In genomic region chr16:85314633-85315032, GRCh38 we compare ENCODE assay signal across 29 cellular contexts.
DNase-seq lines count a peak whose midpoint lies in the region; ATAC-seq and TF ChIP-seq lines count a peak whose summit lies in the region.
"Had no signal": no experiment of that assay in that cellular context is flagged by ENCODE, and none has a peak within 500 bp of the region (broad histone marks: within the 10 kb centered on the region; RNA-seq: fewer than 3 reads in every experiment).

No MANE protein-coding gene starts in this region.

- BruUV-seq in OCI-LY7 (replicated peaks; lab: Mats Ljungman, UMichigan) = no TSS peak

- H2BK20ac ChIP-seq in H9 (ENCODE audit: low read depth, low read length, poor library complexity, severe bottlenecking) = no peak overlapping the region

- no peaks in the 10 kb centered on the region for H3K79me2 ChIP-seq in H9 (ENCODE audit: insufficient read depth, low read length)
- H3K79me2 ChIP-seq in OCI-LY7 (ENCODE audit: insufficient read depth, low read depth, low read length) = no peaks in the 10 kb centered on the region

- TF ChIP-seq CTCF in H9 (conservative IDR thresholded peaks at IDR 0.05) (no peak), OCI-LY7 (conservative IDR thresholded peaks at IDR 0.05; ENCODE audit: low read length) (no peak), glutamatergic neuron (IDR thresholded peaks at IDR 0.05; ENCODE audit: partially characterized antibody, unreplicated experiment) (no peak)

- H3K56ac ChIP-seq in H9 (ENCODE audit: insufficient read length, low read depth, low read length) = no peak overlapping the region

- no peak overlapping the region for H4K5ac ChIP-seq in H9 (ENCODE audit: insufficient read length, low read depth, low read length)

- no CpG with 5 or more reads among the region's 7 CpGs for WGBS in H9 (ENCODE audit: extremely low coverage, insufficient read length, low lambda C conversion rate)

- H3K4me1 Mint-ChIP-seq in H9 (peaks cover 30 to 61% of the 10 kb centered on the region in 2 experiments), glutamatergic neuron (ENCODE audit: low read depth, unreplicated experiment) (peaks cover 40% of the 10 kb centered on the region)

- H3T11ph ChIP-seq in H9 (ENCODE audit: low read length) = no peak overlapping the region

- no peak for DNase-seq in H9
- DNase-seq in OCI-LY7 (ENCODE audit: low spot score) = peak; percentile 27
- DNase-seq in glutamatergic neuron = no peak
- DNase-seq in NCI-H1092 (lab: John Stamatoyannopoulos, UW) = no peak
- DNase-seq in NCI-H526 (lab: John Stamatoyannopoulos, UW) = no peak
- DNase-seq in SIG-M5 treated with dmso at 0.1 percent for 504 hours (lab: John Stamatoyannopoulos, UW; ENCODE audit: unreplicated experiment) = no peak
- DNase-seq: activated B cell treated with CpG ODN at 0.5 μM for 24 hours; activated CD4-positive, alpha-beta T cell treated with anti-CD3 and anti-CD28 coated beads, Interleukin-2, amount 50 U/mL, for 1 hour; activated CD8-positive, alpha-beta memory T cell treated with anti-CD3 and anti-CD28 coated beads, Interleukin-2, amount 10 ng/mL, durations not matched to agents 7 days and 5 days; activated gamma-delta T cell; activated naive CD8-positive, alpha-beta T cell treated with anti-CD3 and anti-CD28 coated beads for 36 hours; activated T-cell treated with anti-CD3 and anti-CD28 coated beads, Interleukin-2, amount 50 U/mL, for 4 hours; central memory CD4-positive, alpha-beta T cell; cortex of kidney; effector memory CD8-positive, alpha-beta T cell; erythroblast; islet precursor cell; naive B cell; NCI-H1048; NCI-H187; NCI-H2227 treated with DMSO at 0.1 percent for 48 hours; NCI-H748 treated with DMSO at 0.1 percent for 48 hours; RPMI8226 had no signal

- H3K36me3 ChIP-seq in OCI-LY7 (ENCODE audit: insufficient read depth, low read length) (no peaks in the 10 kb centered on the region), skeletal muscle tissue (ENCODE audit: control insufficient read depth in 3 of 3, insufficient read depth in 3 of 3, low read length in 3 of 3) (no peaks in the 10 kb centered on the region)
- H3K36me3 ChIP-seq: ascending aorta had no signal

- no peak overlapping the region for H3K4me2 ChIP-seq in H9 (ENCODE audit: insufficient read depth, insufficient read length, low read length)
- H3K4me2 ChIP-seq in OCI-LY7 (ENCODE audit: low read length) = no peak overlapping the region
- H3K4me2 ChIP-seq: GM23338 had no signal

- no peak overlapping the region for H2AK5ac ChIP-seq in H9 (ENCODE audit: insufficient read length, low read length)

- H3K27me3 Mint-ChIP-seq in H9 (ENCODE audit: low read depth) = peaks cover 30% of the 10 kb centered on the region
- H3K27me3 Mint-ChIP-seq in glutamatergic neuron (ENCODE audit: unreplicated experiment) = peaks cover 15% of the 10 kb centered on the region
- H3K27me3 Mint-ChIP-seq: activated naive CD8-positive, alpha-beta T cell treated with anti-CD3 and anti-CD28 coated beads for 36 hours; naive B cell had no signal

- H2BK120ac ChIP-seq in H9 (ENCODE audit: low read depth, low read length, poor library complexity, severe bottlenecking) = no peak overlapping the region

- no peaks in the 10 kb centered on the region for H3K9me3 ChIP-seq in H9 (ENCODE audit: control insufficient read depth, low read depth, low read length)
- no peaks in the 10 kb centered on the region for H3K9me3 ChIP-seq in OCI-LY7 (ENCODE audit: low read length)
- no peaks in the 10 kb centered on the region for H3K9me3 ChIP-seq in skeletal muscle tissue (ENCODE audit: control insufficient read depth in 3 of 3, low read length in 3 of 3)
- H3K9me3 ChIP-seq: ascending aorta had no signal

- no peak overlapping the region for H3K18ac ChIP-seq in H9 (ENCODE audit: insufficient read length, low read depth, low read length)

- H3K36me3 Mint-ChIP-seq in H9 (ENCODE audit: insufficient read depth in 1 of 3, low read depth in 3 of 3) (no peaks in the 10 kb centered on the region), glutamatergic neuron (ENCODE audit: unreplicated experiment) (no peaks in the 10 kb centered on the region)
- H3K36me3 Mint-ChIP-seq: activated CD8-positive, alpha-beta memory T cell treated with anti-CD3 and anti-CD28 coated beads, Interleukin-2, amount 10 ng/mL, durations not matched to agents 7 days and 5 days; activated naive CD8-positive, alpha-beta T cell treated with anti-CD3 and anti-CD28 coated beads for 36 hours; naive B cell; stimulated activated memory B cell treated with anti-CD40 and anti-IgM and Interleukin-4, amounts not matched to agents 10 μg/mL and 1 μg/mL and 100 μg/mL, for 72 hours had no signal

- H3K27ac Mint-ChIP-seq in H9 (peak overlapping the region in 1 of 3 experiments; percentile 61; a peak in 1 of 7 replicates), glutamatergic neuron (ENCODE audit: unreplicated experiment) (peak overlapping the region; percentile 74)
- H3K27ac Mint-ChIP-seq: activated B cell treated with CpG ODN at 0.5 μM for 24 hours; activated CD8-positive, alpha-beta memory T cell treated with anti-CD3 and anti-CD28 coated beads, Interleukin-2, amount 10 ng/mL, durations not matched to agents 7 days and 5 days; activated naive CD8-positive, alpha-beta T cell treated with anti-CD3 and anti-CD28 coated beads for 36 hours; effector memory CD8-positive, alpha-beta T cell; GM23338; stimulated activated memory B cell treated with anti-CD40 and anti-IgM and Interleukin-4, amounts not matched to agents 10 μg/mL and 1 μg/mL and 100 μg/mL, for 72 hours had no signal

- no peaks in the 10 kb centered on the region for H3K9me3 Mint-ChIP-seq in H9
- H3K9me3 Mint-ChIP-seq in glutamatergic neuron (ENCODE audit: unreplicated experiment) = peaks cover 6% of the 10 kb centered on the region
- H3K9me3 Mint-ChIP-seq: activated B cell treated with CpG ODN at 0.5 μM for 24 hours; activated naive CD8-positive, alpha-beta T cell treated with anti-CD3 and anti-CD28 coated beads for 36 hours; activated T-cell treated with anti-CD3 and anti-CD28 coated beads, Interleukin-2, amount 50 U/mL, for 4 hours; effector memory CD8-positive, alpha-beta T cell; GM23338; naive B cell; stimulated activated memory B cell treated with anti-CD40 and anti-IgM and Interleukin-4, amounts not matched to agents 10 μg/mL and 1 μg/mL and 100 μg/mL, for 72 hours had no signal

- no peak overlapping the region for H2BK15ac ChIP-seq in H9 (ENCODE audit: low read depth, low read length)

- peaks cover 5% of the 10 kb centered on the region for H3K23me2 ChIP-seq in H9 (ENCODE audit: insufficient read length, low read depth, low read length, poor library complexity, severe bottlenecking)

- no peak overlapping the region for H3K27ac ChIP-seq in H9 (ENCODE audit: insufficient read length, low read depth, low read length)
- no peak overlapping the region for H3K27ac ChIP-seq in OCI-LY7 (ENCODE audit: low read depth, low read length, poor library complexity, severe bottlenecking)
- peak overlapping the region; percentile 29 for H3K27ac ChIP-seq in skeletal muscle tissue (ENCODE audit: low read depth, low read length)
- H3K27ac ChIP-seq: ascending aorta had no signal

- H3K4me1 ChIP-seq in H9 (ENCODE audit: insufficient read depth, low read length) (peaks cover 12% of the 10 kb centered on the region; the same call in 1 of the 2 replicates), OCI-LY7 (ENCODE audit: insufficient read depth, low read length, poor library complexity, severe bottlenecking) (peaks cover 58% of the 10 kb centered on the region), skeletal muscle tissue (ENCODE audit: control insufficient read depth in 3 of 3, insufficient read depth in 3 of 3, low read length in 3 of 3) (peaks cover 55 to 77% (median 69%) of the 10 kb centered on the region in 3 donors)

- H3K4me3 ChIP-seq in OCI-LY7 (ENCODE audit: low read depth, low read length, poor library complexity, severe bottlenecking) (no peak overlapping the region), skeletal muscle tissue (ENCODE audit: low read length in 3 of 3) (no peak overlapping the region)
- H3K4me3 ChIP-seq: ascending aorta, GM23338, skin epidermis had no signal

- H3K27me3 ChIP-seq in H9 (ENCODE audit: insufficient read depth, low read length) = no peaks in the 10 kb centered on the region
- H3K27me3 ChIP-seq in skeletal muscle tissue (ENCODE audit: control insufficient read depth in 3 of 3, insufficient read depth in 3 of 3, low read length in 3 of 3) = no peaks in the 10 kb centered on the region
- H3K27me3 ChIP-seq: ascending aorta had no signal

- H4K91ac ChIP-seq in H9 (ENCODE audit: insufficient read length, low read depth, low read length) = no peak overlapping the region

- CTCF ChIA-PET in OCI-LY7 (lab: Charles Lee; ENCODE audit: unreplicated experiment) = no interaction called here

- no peak overlapping the region for H3K4ac ChIP-seq in H9 (ENCODE audit: low read depth, low read length)

- no peaks in the 10 kb centered on the region for H3K79me1 ChIP-seq in H9 (ENCODE audit: insufficient read depth, low read depth, low read length, poor library complexity, severe bottlenecking)

- no peak overlapping the region for H2BK12ac ChIP-seq in H9 (ENCODE audit: insufficient read length, low read depth, low read length)

- no peak overlapping the region for H4K8ac ChIP-seq in H9 (replicated peaks; ENCODE audit: insufficient read length, low read depth, low read length)

- intact Hi-C loops in OCI-LY7 (cut with micrococcal nuclease; ENCODE audit: unreplicated experiment) = loop anchor here (5.0 kb wide), 1 partner anchor 133 kb away; no protein-coding TSS in a partner anchor

- POLR2A ChIA-PET in OCI-LY7 (lab: Charles Lee) = interaction anchor here (1.3 kb wide), 1 partner anchor 9 kb away, joined by 3 read pairs; no protein-coding TSS in a partner anchor

- H3K14ac ChIP-seq in H9 (ENCODE audit: insufficient read depth, low read length) = 0 out of 2 replicates have a peak overlapping the region, but pooled peaks have one; percentile 21

- no peak overlapping the region for H2BK5ac ChIP-seq in H9 (ENCODE audit: insufficient read length, low read length)

- H3K23ac ChIP-seq in H9 (ENCODE audit: insufficient read length, low read depth, low read length) = no peak overlapping the region

- H3K9ac ChIP-seq in H9 (ENCODE audit: extremely low read depth, insufficient read length, low read length) = no peak overlapping the region
- H3K9ac ChIP-seq in skeletal muscle tissue (ENCODE audit: low read depth in 1 of 3, low read length in 3 of 3) = peak overlapping the region in 1 of 3 donors; percentile 68

- no peak overlapping the region; a peak in 1 of 5 replicates for H3K4me3 Mint-ChIP-seq in H9
- H3K4me3 Mint-ChIP-seq in glutamatergic neuron (ENCODE audit: unreplicated experiment) = peak overlapping the region; percentile 55
- H3K4me3 Mint-ChIP-seq: activated B cell treated with CpG ODN at 0.5 μM for 24 hours; activated CD8-positive, alpha-beta memory T cell treated with anti-CD3 and anti-CD28 coated beads, Interleukin-2, amount 10 ng/mL, durations not matched to agents 7 days and 5 days; activated naive CD8-positive, alpha-beta T cell treated with anti-CD3 and anti-CD28 coated beads for 36 hours; activated T-cell treated with anti-CD3 and anti-CD28 coated beads, Interleukin-2, amount 50 U/mL, for 4 hours; effector memory CD8-positive, alpha-beta T cell; GM23338; stimulated activated memory B cell treated with anti-CD40 and anti-IgM and Interleukin-4, amounts not matched to agents 10 μg/mL and 1 μg/mL and 100 μg/mL, for 72 hours had no signal

- H3K9me2 ChIP-seq in OCI-LY7 (ENCODE audit: insufficient read depth, low read length) = no peaks in the 10 kb centered on the region

- H2AFZ ChIP-seq in H9 (ENCODE audit: low read length) (no peak overlapping the region), OCI-LY7 (ENCODE audit: low read length) (no peak overlapping the region)
- H2AFZ ChIP-seq: GM23338 had no signal

- H4K20me1 ChIP-seq in H9 (ENCODE audit: control insufficient read depth, insufficient read depth, insufficient read length) = peaks cover 3% of the 10 kb centered on the region
- H4K20me1 ChIP-seq in OCI-LY7 (ENCODE audit: insufficient read depth, low read length) = no peaks in the 10 kb centered on the region

- no peak for ATAC-seq in GM21515 (IDR thresholded peaks at IDR 0.05; ENCODE audit: unreplicated experiment)
- ATAC-seq: activated CD8-positive, alpha-beta memory T cell treated with anti-CD3 and anti-CD28 coated beads, Interleukin-2, amount 10 ng/mL, durations not matched to agents 7 days and 5 days; activated T-cell treated with anti-CD3 and anti-CD28 coated beads, Interleukin-2, amount 50 U/mL, for 4 hours; effector memory CD8-positive, alpha-beta T cell; GM23338; stimulated activated memory B cell treated with anti-CD40 and anti-IgM and Interleukin-4, amounts not matched to agents 10 μg/mL and 1 μg/mL and 100 μg/mL, for 72 hours had no signal
